Comparison of ENCODE assay signal across 18 cellular contexts in the genomic region with DNA sequence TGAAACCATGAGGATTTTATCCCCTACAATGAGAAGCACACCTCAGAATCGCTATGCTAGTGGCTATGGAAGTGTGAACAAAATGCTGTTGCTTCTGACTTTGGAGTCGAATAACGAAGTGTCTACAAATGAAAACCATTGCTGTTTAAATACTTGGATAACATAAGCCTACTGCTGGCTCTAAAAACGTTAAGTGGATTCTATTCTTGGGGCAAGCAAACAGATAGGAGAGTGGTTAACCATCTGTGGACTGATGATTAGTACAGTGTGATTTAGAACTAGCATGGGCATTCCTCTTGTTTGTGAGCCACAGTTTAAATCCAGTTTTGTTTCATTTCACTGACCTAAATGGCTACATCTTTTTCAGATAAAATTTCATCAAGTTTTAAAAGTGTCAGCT.
DNase-seq lines count a peak whose midpoint lies in the region; ATAC-seq lines count a peak whose summit lies in the region.
"Had no signal": no experiment of that assay in that cellular context is flagged by ENCODE, and none has a peak within 500 bp of the region (broad histone marks: within the 10 kb centered on the region; RNA-seq: fewer than 3 reads in every experiment).

No MANE protein-coding gene starts in this region.

- peak; percentile 38 to 82 for ATAC-seq in left cardiac atrium

- intact Hi-C loops in left cardiac atrium (cut with DNase I) = no loop called here

- DNase-seq in NCI-H2107 treated with DMSO at 0.1 percent for 48 hours (lab: John Stamatoyannopoulos, UW; ENCODE audit: unreplicated experiment) = peak; percentile 88
- DNase-seq in NCI-H2107 (lab: John Stamatoyannopoulos, UW) = no peak
- peak; percentile 36 for DNase-seq in NCI-H1092 (lab: John Stamatoyannopoulos, UW)
- DNase-seq in NCI-H69 (lab: John Stamatoyannopoulos, UW) = peak; percentile 55
- DNase-seq in left cardiac atrium = no peak
- DNase-seq in activated CD4-positive, alpha-beta T cell treated with anti-CD3 and anti-CD28 coated beads, Interleukin-2, amount 50 U/mL, for 1 hour = no peak
- DNase-seq in AG08396 (ENCODE audit: low spot score) = no peak
- DNase-seq in NCI-H2196 (lab: John Stamatoyannopoulos, UW; ENCODE audit: unreplicated experiment) = no peak
- DNase-seq: activated CD4-positive, alpha-beta T cell treated with anti-CD3 and anti-CD28 coated beads, Interleukin-2, amount 50 U/mL, for 4 hours; activated gamma-delta T cell; adrenal gland; MG63; NCI-H2171 treated with DMSO at 0.1 percent for 48 hours; nephron progenitor cell; posterior cingulate gyrus; stimulated activated CD4-positive, alpha-beta T cell treated with anti-CD3 and anti-CD28 coated beads, Interleukin-4, amount 100 ng/mL, for 4 hours; T-helper 1 cell; uterus had no signal

Comparison
In these comparisons a context has a peak if more than half of its experiments do, and no peak if none do; other contexts are left out.
1. DNase-seq: peak in NCI-H2107 treated with DMSO at 0.1 percent for 48 hours (single experiment), NCI-H1092 (single experiment) and NCI-H69 (single experiment); none in NCI-H2107 (single experiment), left cardiac atrium (single experiment), activated CD4-positive, alpha-beta T cell treated with anti-CD3 and anti-CD28 coated beads, Interleukin-2, amount 50 U/mL, for 1 hour (single experiment), AG08396 (single experiment) and NCI-H2196 (single experiment).